1 cellular context compared by ENCODE assay signal in genomic region chr9:95133351-95133724, GRCh38.
TF ChIP-seq lines count a peak whose summit lies in the region.

No MANE protein-coding gene starts in this region.

TF ChIP-seq in IMR-90, 13 proteins besides CTCF, POLR2A, EP300 and RAD21 (continued from another document):
- TF ChIP-seq ELK1 (IDR thresholded peaks at IDR 0.05; ENCODE audit: borderline replicate concordance, low read depth, low read length) = no peak
- no peak for TF ChIP-seq RFX5 (IDR thresholded peaks at IDR 0.05; ENCODE audit: low read depth, low read length)
- no peak for TF ChIP-seq FOS (IDR thresholded peaks at IDR 0.05; ENCODE audit: low read depth, low read length)
- TF ChIP-seq RCOR1 (IDR thresholded peaks at IDR 0.05; ENCODE audit: insufficient replicate concordance, low read length) = no peak
- TF ChIP-seq SMC3 (IDR thresholded peaks at IDR 0.05; ENCODE audit: low read depth, low read length) = no peak
- TF ChIP-seq MAZ (IDR thresholded peaks at IDR 0.05; ENCODE audit: borderline replicate concordance, low read depth, low read length) = no peak
- TF ChIP-seq NFE2L2 (IDR thresholded peaks at IDR 0.05; ENCODE audit: low read depth, low read length) = no peak
- TF ChIP-seq MXI1 (IDR thresholded peaks at IDR 0.05; ENCODE audit: borderline replicate concordance, low read depth, low read length) = no peak
- TF ChIP-seq CEBPB (IDR thresholded peaks at IDR 0.05; ENCODE audit: low read depth, low read length) = no peak
